In the genomic region with DNA sequence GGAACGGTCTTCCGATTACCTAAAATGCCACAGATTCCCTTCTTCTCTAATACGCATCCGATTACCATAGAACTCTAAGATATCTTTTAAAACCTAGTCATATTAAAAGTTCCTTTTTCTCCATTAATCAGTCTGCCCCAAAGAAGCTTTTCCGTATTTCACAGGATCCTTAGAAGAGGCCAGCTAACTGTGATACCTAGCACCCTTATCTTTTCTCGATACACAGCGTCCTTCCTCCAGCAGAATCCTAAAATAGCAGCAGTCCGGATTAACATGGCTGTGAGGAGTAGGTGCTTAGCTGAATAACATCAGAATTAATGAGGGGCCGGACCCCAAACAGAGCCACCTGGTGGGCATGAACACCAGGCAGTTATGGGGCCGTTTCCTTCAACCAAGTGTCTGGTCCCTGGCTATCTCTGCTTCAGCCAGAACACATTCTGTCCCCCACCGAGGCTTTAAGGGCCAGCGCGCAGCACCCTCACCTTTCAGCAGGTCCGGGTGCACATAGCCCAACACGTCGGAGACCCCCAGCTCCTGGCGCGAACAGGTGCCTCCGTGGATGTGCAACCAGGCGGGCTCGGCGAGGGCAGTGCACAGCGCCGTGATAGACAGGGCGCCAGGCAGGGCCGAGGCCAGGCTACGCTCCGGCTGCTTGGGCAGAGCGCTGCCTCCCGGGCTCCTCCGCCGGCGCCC, we compare ENCODE assay signal across 8 cellular contexts. TPM values are rescaled to one million over a fixed set of nuclear protein-coding genes. Genes with fewer than 3 reads are reported as not detected.
DNase-seq lines count a peak whose midpoint lies in the region; ATAC-seq, FAIRE-seq and TF ChIP-seq lines count a peak whose summit lies in the region.

No MANE protein-coding gene starts in this region.

- no peak overlapping the region for H3K56ac ChIP-seq in H1 (replicated peaks; ENCODE audit: insufficient read length, low read depth, low read length)

- no peak overlapping the region for H3K23ac ChIP-seq in H1 (ENCODE audit: insufficient read length)

- H3K4me2 ChIP-seq in A549 = peak overlapping the region; percentile 82
- H3K4me2 ChIP-seq in H1 (ENCODE audit: insufficient read depth in 1 of 2, low read depth in 2 of 2, low read length in 2 of 2) = peak overlapping the region; percentile 90 to 99

- H2BK15ac ChIP-seq in H1 (ENCODE audit: low read length) = no peak overlapping the region

- H3K79me1 ChIP-seq in H1 (ENCODE audit: low read depth, low read length) = peaks cover 20% of the 10 kb centered on the region

- peak in 1 of 2 experiments; percentile 5; a peak in 1 of 5 replicates for TF ChIP-seq RAD21 in A549 (conservative IDR thresholded peaks at IDR 0.05 in 1 of 2, IDR thresholded peaks at IDR 0.05 in 1 of 2)
- peak in 1 of 2 experiments; percentile 28; a peak in 1 of 4 replicates for TF ChIP-seq RAD21 in H1 (IDR thresholded peaks at IDR 0.05 in 1 of 2, conservative IDR thresholded peaks at IDR 0.05 in 1 of 2; ENCODE audit: low read depth in 2 of 2, low read length in 2 of 2)

- no peak overlapping the region for H3K4ac ChIP-seq in H1 (replicated peaks; ENCODE audit: insufficient read length, low read depth, low read length)

- H3K27me3 ChIP-seq in H1 (replicated peaks in 1 of 4; ENCODE audit: control insufficient read depth in 3 of 4, extremely low read depth in 1 of 4, insufficient read depth in 3 of 4, low read length in 3 of 4) (no peaks in the 10 kb centered on the region), mucosa of stomach (ENCODE audit: control insufficient read depth, insufficient read depth, low read length) (no peaks in the 10 kb centered on the region), aorta (ENCODE audit: control insufficient read depth in 1 of 2, insufficient read depth in 2 of 2, low read length in 1 of 2) (no peaks in the 10 kb centered on the region)

- TF ChIP-seq POLR2A in A549 (IDR thresholded peaks at IDR 0.05; ENCODE audit: low read length) (no peak), H1 (IDR thresholded peaks at IDR 0.05; ENCODE audit: control extremely low read depth in 1 of 2, low read depth in 2 of 2, low read length in 2 of 2) (no peak)

- H3K18ac ChIP-seq in H1 (ENCODE audit: extremely low read depth, low read length) = no peak overlapping the region

- H4K5ac ChIP-seq in H1 (ENCODE audit: insufficient read length, low read depth, low read length) = no peak overlapping the region

- no peak for FAIRE-seq in A549 (lab: Jason Lieb, UNC)
- no peak for FAIRE-seq in H1 (lab: Jason Lieb, UNC)

- intact Hi-C loops in aorta (cut with DNase I) = loop anchor here (5.0 kb wide), 3 partner anchors 37 to 123 kb away; a partner anchor contains a TSS

- POLR2A ChIA-PET in A549 (lab: Yijun Ruan, JAX) (no interaction called here), H1 (lab: Charles Lee; ENCODE audit: partially characterized antibody) (interaction anchor here (0.6 to 1.2 kb wide), 2 partner anchors 10 to 59 kb away, joined by 3 read pairs; no protein-coding TSS in a partner anchor)

- ATAC-seq in A549 = peak in 1 of 2 experiments; percentile 7; a peak in 3 of 6 replicates
- no peak for ATAC-seq in aorta (ENCODE audit: low FRiP score)
- ATAC-seq in GM18519 (IDR thresholded peaks at IDR 0.05; ENCODE audit: low FRiP score, unreplicated experiment) = no peak

- H3K27ac ChIP-seq in A549 (peak overlapping the region; percentile 79 to 94), KOPT-K1 (ENCODE audit: low read depth, low read length, poor library complexity, severe bottlenecking) (peak overlapping the region; percentile 86), H1 (ENCODE audit: low read depth, low read length) (no peak overlapping the region), aorta (ENCODE audit: low read depth in 1 of 2, low read length in 2 of 2) (peak overlapping the region in 1 of 2 donors; percentile 4)

- CTCF ChIA-PET in A549 (lab: Yijun Ruan, JAX) (interaction anchor here (0.7 to 3.8 kb wide), 6 partner anchors 11 to 272 kb away, joined by 3 to 16 read pairs (median 4); a partner anchor contains a TSS), H1 (lab: Charles Lee; ENCODE audit: partially characterized antibody) (interaction anchor here (0.8 to 2.0 kb wide), 4 partner anchors 11 to 126 kb away, joined by 4 to 9 read pairs (median 4); a partner anchor contains a TSS)

- no peak overlapping the region for H2BK120ac ChIP-seq in H1 (replicated peaks; ENCODE audit: low read depth, low read length)

- TF ChIP-seq CTCF in A549 (IDR thresholded peaks at IDR 0.05) (no peak), GM12865 (IDR thresholded peaks at IDR 0.05; ENCODE audit: insufficient read depth, low read depth, low read length, missing control alignments) (peak; percentile 53), H1 (IDR thresholded peaks at IDR 0.05; ENCODE audit: control extremely low read depth in 1 of 3, insufficient read depth in 1 of 3, low read depth in 1 of 3, low read length in 3 of 3) (peak in 2 of 3 experiments; percentile 23 to 32; a peak in 2 of 4 replicates)

- no peak overlapping the region for H2AFZ ChIP-seq in H1 (ENCODE audit: low read length)

- H2BK20ac ChIP-seq in H1 (ENCODE audit: low read length) = no peak overlapping the region

- H3K9me3 ChIP-seq in A549 (no peaks in the 10 kb centered on the region), KOPT-K1 (ENCODE audit: insufficient read depth, low read length, poor library complexity, severe bottlenecking) (no peaks in the 10 kb centered on the region), H1 (ENCODE audit: insufficient read depth in 2 of 2, low read depth in 1 of 2, low read length in 1 of 2) (no peaks in the 10 kb centered on the region), mucosa of stomach (ENCODE audit: control insufficient read depth, low read length) (no peaks in the 10 kb centered on the region), aorta (ENCODE audit: control insufficient read depth, low read length) (no peaks in the 10 kb centered on the region)

- H3K14ac ChIP-seq in H1 (ENCODE audit: insufficient read length) = no peak overlapping the region

- no peak overlapping the region for H2AK5ac ChIP-seq in H1 (ENCODE audit: low read depth, low read length)

- peak in 1 of 2 experiments; percentile 35 for DNase-seq in A549 (ENCODE audit: low read depth in 1 of 2, low spot score in 1 of 2)
- peak; percentile 66 for DNase-seq in GM12865 (ENCODE audit: low read depth)
- peak; percentile 46 for DNase-seq in UCSD-AML1 (lab: John Stamatoyannopoulos, UW; ENCODE audit: unreplicated experiment)
- no peak for DNase-seq in H1 (ENCODE audit: low read depth in 1 of 2, low spot score in 2 of 2)
- peak in 1 of 2 donors; percentile 59 for DNase-seq in aorta

- H3K9ac ChIP-seq in H1 (replicated peaks in 1 of 4; ENCODE audit: extremely low read depth in 1 of 4, low read depth in 3 of 4, low read length in 3 of 4) = peak overlapping the region in 1 of 4 experiments; percentile 78; a peak in 2 of 7 replicates
- H3K9ac ChIP-seq in mucosa of stomach (ENCODE audit: low read length) = peak overlapping the region; percentile 93

- H4K20me1 ChIP-seq in H1 (replicated peaks in 1 of 2; ENCODE audit: control insufficient read depth in 1 of 2, insufficient read depth in 2 of 2, low read length in 2 of 2) = peaks cover 10 to 26% of the 10 kb centered on the region in 2 experiments

- H3K4me3 ChIP-seq in A549 (peak overlapping the region; percentile 97), GM12865 (ENCODE audit: low read depth, low read length) (peak overlapping the region; percentile 88), H1 (ENCODE audit: extremely low read depth in 1 of 4, insufficient read depth in 2 of 4, low read depth in 3 of 4, low read length in 4 of 4) (peak overlapping the region; percentile 69 to 89 (median 82)), mucosa of stomach (ENCODE audit: low read length) (peak overlapping the region; percentile 73), aorta (ENCODE audit: low read length in 2 of 2) (peak overlapping the region; percentile 57 to 62)

- peaks cover 72% of the 10 kb centered on the region for H3K36me3 ChIP-seq in KOPT-K1 (ENCODE audit: insufficient read depth, low read length)
- peaks cover 6 to 22% (median 12%) of the 10 kb centered on the region in 4 experiments for H3K36me3 ChIP-seq in H1 (ENCODE audit: control insufficient read depth in 2 of 4, insufficient read depth in 4 of 4, low read length in 3 of 4)
- peaks cover 8% of the 10 kb centered on the region for H3K36me3 ChIP-seq in mucosa of stomach (ENCODE audit: control insufficient read depth, insufficient read depth, low read length)
- peaks cover 0 to 3% of the 10 kb centered on the region in 2 donors for H3K36me3 ChIP-seq in aorta (ENCODE audit: control insufficient read depth in 1 of 2, insufficient read depth in 2 of 2, low read length in 1 of 2)

- peaks cover 0 to 35% of the 10 kb centered on the region in 2 experiments; a peak in 3 of 4 replicates for H3K79me2 ChIP-seq in H1 (ENCODE audit: control insufficient read depth in 1 of 2, insufficient read depth in 2 of 2, low read length in 2 of 2)

- H4K91ac ChIP-seq in H1 (replicated peaks; ENCODE audit: insufficient read length, low read length) = no peak overlapping the region

- no peak overlapping the region; the same call in 1 of the 2 replicates for H4K8ac ChIP-seq in H1 (ENCODE audit: extremely low read depth, insufficient read depth, low read length)

- H3K4me1 ChIP-seq in A549 (peaks cover 38% of the 10 kb centered on the region), H1 (replicated peaks in 1 of 4; ENCODE audit: control insufficient read depth in 3 of 4, insufficient read depth in 4 of 4, low read length in 3 of 4) (peaks cover 0 to 13% (median 3%) of the 10 kb centered on the region in 4 experiments; a peak in 6 of 7 replicates), mucosa of stomach (ENCODE audit: control insufficient read depth, insufficient read depth, low read length) (peaks cover 49% of the 10 kb centered on the region), aorta (ENCODE audit: control insufficient read depth in 1 of 2, insufficient read depth in 2 of 2, low read length in 2 of 2) (peaks cover 2% of the 10 kb centered on the region in 2 donors)

- H3K23me2 ChIP-seq in H1 (ENCODE audit: low read depth, low read length) = peaks cover 11% of the 10 kb centered on the region; the same call in 1 of the 2 replicates

- H2BK12ac ChIP-seq in H1 (ENCODE audit: low read depth, low read length) = no peak overlapping the region

- no peak for TF ChIP-seq EP300 in A549 (IDR thresholded peaks at IDR 0.05)
- TF ChIP-seq EP300 in H1 (IDR thresholded peaks at IDR 0.05; ENCODE audit: borderline replicate concordance in 1 of 2, low read depth in 2 of 2, low read length in 2 of 2) = no peak

- 35% methylated on average over 25 of the region's 33 CpGs for WGBS in A549 (ENCODE audit: missing lambda C conversion rate)
- WGBS in H1 (ENCODE audit: extremely low coverage in 1 of 2, insufficient coverage in 1 of 2, insufficient read length in 1 of 2, insufficient replicate concordance in 2 of 2, low coverage in 1 of 2, low lambda C conversion rate in 2 of 2, missing lambda C conversion rate in 1 of 2), 2 experiments = 28% methylated on average over 33 of the region's 33 CpGs; no CpG with 5 or more reads in 1 of the 2 experiments
- 12% methylated on average over 33 of the region's 33 CpGs for WGBS in aorta, 2 donors

- no peak overlapping the region for H2BK5ac ChIP-seq in H1 (ENCODE audit: low read depth, low read length)

RNA-seq across cellular contexts. Expression of a gene that starts 1.0 kb away (rescaled TPM):
- polyA plus RNA-seq in A549 (2011; rRNA removed) (38.7 and 45.3 TPM in 2 replicates), A549 (2017; fragmentation: RNase III; extraction: RNeasy Plus Mini Kit Qiagen cat#74134 plus additional on column Dnase treatment) (28.8 to 31.9 TPM (median 31.4 TPM) in 3 replicates), H1 (2011; rRNA removed) (41.0 and 45.1 TPM in 2 replicates), aorta (10 to 100 TPM in 1 of 2 donors, 1 to 10 TPM in 1; 8.3 to 23.4 TPM)
- polyA plus RNA-seq in A549 (2012; cell fraction: cytosol; rRNA removed) = 34.1 and 48.2 TPM in 2 replicates
- 36.7 and 42.3 TPM in 2 replicates for polyA plus RNA-seq in A549 (2012; cell fraction: nucleus; rRNA removed)
- 69.4 and 69.9 TPM in 2 replicates for polyA minus RNA-seq in A549 (2011; rRNA and poly(A)+ RNA removed)
- 25.0 and 25.4 TPM in 2 replicates for total RNA-seq in H1 (2021; fragmentation: NEBNext Ultra II Directional; extraction: Animal tissue kit (Norgen Biotek cat#: 25700))
- 18.7 TPM for polyA plus RNA-seq in H1 (2011; cell fraction: cytosol; rRNA removed)
- 27.6 TPM for polyA plus RNA-seq in H1 (2011; cell fraction: nucleus; rRNA removed)
- 16.6 to 20.6 TPM (median 18.4 TPM) in 4 replicates for polyA plus RNA-seq in H1 (2012, experiment 1 of 2)
- polyA plus RNA-seq in H1 (2012, experiment 2 of 2) = 14.4 TPM
- polyA plus RNA-seq in H1 (2013, experiment 1 of 2) = 26.3 TPM
- polyA plus RNA-seq in H1 (2013, experiment 2 of 2) = 30.3 TPM
- polyA minus RNA-seq in H1 (2011; rRNA and poly(A)+ RNA removed) = 35.4 and 37.9 TPM in 2 replicates
- 15.1 TPM for polyA minus RNA-seq in H1 (2011; cell fraction: cytosol; rRNA and poly(A)+ RNA removed)
- 12.3 TPM for polyA minus RNA-seq in H1 (2011; cell fraction: nucleus; rRNA and poly(A)+ RNA removed)
- 10 to 100 TPM; 53.4 to 53.8 TPM for total RNA-seq in aorta

RNA-seq across cellular contexts. Expression of a gene that starts 1.2 kb away (rescaled TPM):
- polyA plus RNA-seq in A549 (2011; rRNA removed) (99.7 and 123 TPM in 2 replicates), A549 (2017; fragmentation: RNase III; extraction: RNeasy Plus Mini Kit Qiagen cat#74134 plus additional on column Dnase treatment) (83.2 to 88.4 TPM (median 87.6 TPM) in 3 replicates), H1 (2011; rRNA removed) (99.2 and 113 TPM in 2 replicates), aorta (10 to 100 TPM; 25.8 to 49.1 TPM)
- 156 and 179 TPM in 2 replicates for polyA plus RNA-seq in A549 (2012; cell fraction: cytosol; rRNA removed)
- 194 and 209 TPM in 2 replicates for polyA plus RNA-seq in A549 (2012; cell fraction: nucleus; rRNA removed)
- 110 and 132 TPM in 2 replicates for polyA minus RNA-seq in A549 (2011; rRNA and poly(A)+ RNA removed)
- 63.7 and 69.9 TPM in 2 replicates for total RNA-seq in H1 (2021; fragmentation: NEBNext Ultra II Directional; extraction: Animal tissue kit (Norgen Biotek cat#: 25700))
- 110 TPM for polyA plus RNA-seq in H1 (2011; cell fraction: cytosol; rRNA removed)
- 89.6 TPM for polyA plus RNA-seq in H1 (2011; cell fraction: nucleus; rRNA removed)
- 56.8 to 65.7 TPM (median 60.0 TPM) in 4 replicates for polyA plus RNA-seq in H1 (2012, experiment 1 of 2)
- 58.6 TPM for polyA plus RNA-seq in H1 (2012, experiment 2 of 2)
- polyA plus RNA-seq in H1 (2013, experiment 1 of 2) = 40.7 TPM
- 38.5 TPM for polyA plus RNA-seq in H1 (2013, experiment 2 of 2)
- polyA minus RNA-seq in H1 (2011; rRNA and poly(A)+ RNA removed) = 124 and 131 TPM in 2 replicates
- 51.7 TPM for polyA minus RNA-seq in H1 (2011; cell fraction: cytosol; rRNA and poly(A)+ RNA removed)
- 51.3 TPM for polyA minus RNA-seq in H1 (2011; cell fraction: nucleus; rRNA and poly(A)+ RNA removed)
- total RNA-seq in aorta = 10 to 100 TPM; 46.4 to 57.1 TPM

RNA-seq across cellular contexts. Expression of a gene that starts 40.5 kb away (rescaled TPM):
- 202 and 315 TPM in 2 replicates for polyA plus RNA-seq in A549 (2011; rRNA removed)
- 194 and 218 TPM in 2 replicates for polyA plus RNA-seq in A549 (2012; cell fraction: cytosol; rRNA removed)
- 571 and 581 TPM in 2 replicates for polyA plus RNA-seq in A549 (2012; cell fraction: nucleus; rRNA removed)
- polyA plus RNA-seq in A549 (2017; fragmentation: RNase III; extraction: RNeasy Plus Mini Kit Qiagen cat#74134 plus additional on column Dnase treatment) = 118 to 128 TPM (median 124 TPM) in 3 replicates
- 553 and 613 TPM in 2 replicates for polyA minus RNA-seq in A549 (2011; rRNA and poly(A)+ RNA removed)
- 190 and 199 TPM in 2 replicates for total RNA-seq in H1 (2021; fragmentation: NEBNext Ultra II Directional; extraction: Animal tissue kit (Norgen Biotek cat#: 25700))
- 289 and 302 TPM in 2 replicates for polyA plus RNA-seq in H1 (2011; rRNA removed)
- polyA plus RNA-seq in H1 (2011; cell fraction: cytosol; rRNA removed) = 285 TPM
- 577 TPM for polyA plus RNA-seq in H1 (2011; cell fraction: nucleus; rRNA removed)
- polyA plus RNA-seq in H1 (2012, experiment 1 of 2) = 182 to 258 TPM (median 247 TPM) in 4 replicates
- polyA plus RNA-seq in H1 (2012, experiment 2 of 2) = 34.1 TPM
- 88.0 TPM for polyA plus RNA-seq in H1 (2013, experiment 1 of 2)
- polyA plus RNA-seq in H1 (2013, experiment 2 of 2) = 74.0 TPM
- 522 and 583 TPM in 2 replicates for polyA minus RNA-seq in H1 (2011; rRNA and poly(A)+ RNA removed)
- polyA minus RNA-seq in H1 (2011; cell fraction: cytosol; rRNA and poly(A)+ RNA removed) = 178 TPM
- polyA minus RNA-seq in H1 (2011; cell fraction: nucleus; rRNA and poly(A)+ RNA removed) = 183 TPM
- total RNA-seq in aorta = 10 to 100 TPM; 85.0 to 99.7 TPM
- 10 to 100 TPM; 18.9 to 80.1 TPM for polyA plus RNA-seq in aorta

RNA-seq across cellular contexts. Expression of a gene that starts 56.2 kb away (rescaled TPM):
- polyA plus RNA-seq in A549 (2011; rRNA removed) (119 and 136 TPM in 2 replicates), A549 (2017; fragmentation: RNase III; extraction: RNeasy Plus Mini Kit Qiagen cat#74134 plus additional on column Dnase treatment) (97.1 to 101 TPM (median 99.7 TPM) in 3 replicates), H1 (2011; rRNA removed) (60.3 and 89.1 TPM in 2 replicates), aorta (10 to 100 TPM; 23.8 to 36.3 TPM)
- polyA plus RNA-seq in A549 (2012; cell fraction: cytosol; rRNA removed) = 51.8 and 60.3 TPM in 2 replicates
- polyA plus RNA-seq in A549 (2012; cell fraction: nucleus; rRNA removed) = 43.9 and 46.2 TPM in 2 replicates
- 68.5 and 77.4 TPM in 2 replicates for polyA minus RNA-seq in A549 (2011; rRNA and poly(A)+ RNA removed)
- total RNA-seq in H1 (2021; fragmentation: NEBNext Ultra II Directional; extraction: Animal tissue kit (Norgen Biotek cat#: 25700)) = 200 and 207 TPM in 2 replicates
- polyA plus RNA-seq in H1 (2011; cell fraction: cytosol; rRNA removed) = 90.5 TPM
- polyA plus RNA-seq in H1 (2011; cell fraction: nucleus; rRNA removed) = 50.4 TPM
- polyA plus RNA-seq in H1 (2012, experiment 1 of 2) = 125 to 145 TPM (median 130 TPM) in 4 replicates
- 61.7 TPM for polyA plus RNA-seq in H1 (2012, experiment 2 of 2)
- 108 TPM for polyA plus RNA-seq in H1 (2013, experiment 1 of 2)
- 99.9 TPM for polyA plus RNA-seq in H1 (2013, experiment 2 of 2)
- polyA minus RNA-seq in H1 (2011; rRNA and poly(A)+ RNA removed) = 116 and 121 TPM in 2 replicates
- 74.0 TPM for polyA minus RNA-seq in H1 (2011; cell fraction: cytosol; rRNA and poly(A)+ RNA removed)
- polyA minus RNA-seq in H1 (2011; cell fraction: nucleus; rRNA and poly(A)+ RNA removed) = 149 TPM
- 10 to 100 TPM; 69.3 to 72.7 TPM for total RNA-seq in aorta

Comparison
In these comparisons a context has a peak if more than half of its experiments do, and no peak if none do; other contexts are left out.
1. DNase-seq: peak in GM12865 (single experiment) and UCSD-AML1 (single experiment); none in H1 (0 of 2).
2. Peak in every context shown above with its lines, with median percentiles within 50 percentile points of each other: H3K4me3 ChIP-seq.